In the genomic region with DNA sequence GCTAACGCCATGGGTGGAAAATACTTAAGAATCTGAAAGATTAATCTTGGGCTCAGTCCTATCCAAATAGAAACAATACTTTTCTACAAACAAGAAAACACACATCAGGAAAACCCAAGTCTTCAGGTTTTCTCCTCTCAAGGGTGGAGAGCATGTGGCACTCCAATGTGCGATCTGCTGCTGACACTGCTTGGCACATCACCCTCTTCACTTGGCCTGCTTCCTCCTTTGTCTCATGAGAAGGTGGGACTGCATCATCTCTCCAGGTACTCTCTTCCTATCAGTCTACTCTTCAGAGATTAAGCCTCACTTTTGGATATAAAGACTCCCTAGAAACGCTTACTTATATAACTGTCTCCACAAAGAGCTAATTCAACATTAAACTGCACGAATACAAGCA, we compare ENCODE assay signal across 23 cellular contexts. TPM values are rescaled to one million over a fixed set of nuclear protein-coding genes. Genes with fewer than 3 reads are reported as not detected.
DNase-seq lines count a peak whose midpoint lies in the region; ATAC-seq, FAIRE-seq and TF ChIP-seq lines count a peak whose summit lies in the region.
"Had no signal": no experiment of that assay in that cellular context is flagged by ENCODE, and none has a peak within 500 bp of the region (broad histone marks: within the 10 kb centered on the region; RNA-seq: fewer than 3 reads in every experiment).

No MANE protein-coding gene starts in this region.

- peak overlapping the region; percentile 6 to 27 for H3K27ac Mint-ChIP-seq in natural killer cell
- no peak overlapping the region for H3K27ac Mint-ChIP-seq in natural killer cell treated with Interleukin-12 subunit alpha and Interleukin-12 subunit beta and Interleukin-15 and Interleukin-18, amount 100 ng/mL, for 72 hours
- H3K27ac Mint-ChIP-seq in activated T-helper 17 cell treated with anti-CD3 and anti-CD28 coated beads, Interleukin-2, amount 50 U/mL, for 72 hours = peak overlapping the region; percentile 0

- no peak overlapping the region for H2BK5ac ChIP-seq in mesenchymal stem cell (ENCODE audit: low read depth, low read length, poor library complexity, severe bottlenecking)

- no peak overlapping the region for H4K91ac ChIP-seq in mesenchymal stem cell (ENCODE audit: low read length)

- no peak overlapping the region for H3K4ac ChIP-seq in mesenchymal stem cell (ENCODE audit: low read depth in 1 of 2, low read length in 2 of 2)

- H3K14ac ChIP-seq in mesenchymal stem cell (ENCODE audit: low read length in 2 of 2) = no peak overlapping the region

- H3K4me3 Mint-ChIP-seq in natural killer cell = no peak overlapping the region
- no peak overlapping the region for H3K4me3 Mint-ChIP-seq in natural killer cell treated with Interleukin-12 subunit alpha and Interleukin-12 subunit beta and Interleukin-15 and Interleukin-18, amount 100 ng/mL, for 72 hours
- no peak overlapping the region for H3K4me3 Mint-ChIP-seq in activated T-helper 17 cell treated with anti-CD3 and anti-CD28 coated beads, Interleukin-2, amount 50 U/mL, for 72 hours
- H3K4me3 Mint-ChIP-seq: CD14-positive monocyte had no signal

- intact Hi-C loops in natural killer cell (cut with micrococcal nuclease) = no loop called here

- H2BK15ac ChIP-seq in mesenchymal stem cell (ENCODE audit: low read depth, poor library complexity, severe bottlenecking) = no peak overlapping the region

- H2AFZ ChIP-seq in mesenchymal stem cell (ENCODE audit: low read depth, low read length) = no peak overlapping the region

- no peaks in the 10 kb centered on the region for H3K27me3 ChIP-seq in mesenchymal stem cell (ENCODE audit: control insufficient read depth in 1 of 2, insufficient read depth in 1 of 2, low read length in 2 of 2)

- no peak overlapping the region for H3K23ac ChIP-seq in mesenchymal stem cell (ENCODE audit: low read length in 2 of 2)

- ATAC-seq in natural killer cell (no peak), GM18907 (IDR thresholded peaks at IDR 0.05; ENCODE audit: unreplicated experiment) (no peak)
- ATAC-seq in natural killer cell treated with Interleukin-12 subunit alpha and Interleukin-12 subunit beta and Interleukin-15 and Interleukin-18, amount 100 ng/mL, for 72 hours = no peak
- no peak for ATAC-seq in activated T-helper 17 cell treated with anti-CD3 and anti-CD28 coated beads, Interleukin-2, amount 50 U/mL, for 72 hours (replicated peaks)
- ATAC-seq: PC-3 had no signal

- no peak overlapping the region for H2BK12ac ChIP-seq in mesenchymal stem cell (ENCODE audit: low read length in 2 of 2)

- H3K9ac ChIP-seq in mesenchymal stem cell (ENCODE audit: low read length) = no peak overlapping the region
- H3K9ac ChIP-seq: SK-N-SH had no signal

- H2AK5ac ChIP-seq in mesenchymal stem cell (ENCODE audit: low read length, severe bottlenecking) = no peak overlapping the region

- H3K4me1 Mint-ChIP-seq in natural killer cell = peaks cover 52 to 57% of the 10 kb centered on the region in 2 donors
- H3K4me1 Mint-ChIP-seq in natural killer cell treated with Interleukin-12 subunit alpha and Interleukin-12 subunit beta and Interleukin-15 and Interleukin-18, amount 100 ng/mL, for 72 hours (ENCODE audit: low read depth in 2 of 2) = peaks cover 39 to 49% of the 10 kb centered on the region in 2 donors
- H3K4me1 Mint-ChIP-seq in activated T-helper 17 cell treated with anti-CD3 and anti-CD28 coated beads, Interleukin-2, amount 50 U/mL, for 72 hours = peaks cover 35% of the 10 kb centered on the region

- peaks cover 2 to 13% of the 10 kb centered on the region in 2 experiments for H3K36me3 ChIP-seq in mesenchymal stem cell (ENCODE audit: control insufficient read depth in 1 of 2, insufficient read depth in 2 of 2, low read depth in 1 of 2, low read length in 2 of 2)

- no peak overlapping the region for H3K4me3 ChIP-seq in mesenchymal stem cell (ENCODE audit: insufficient read depth in 1 of 2, low read depth in 1 of 2, low read length in 2 of 2)

- over 99% methylated on average over 4 of the region's 4 CpGs for WGBS in mesenchymal stem cell

- DNase-seq in natural killer cell (no peak), mesenchymal stem cell (no peak), RKO (ENCODE audit: low spot score) (no peak), RCC 7860 (ENCODE audit: low spot score) (no peak)
- DNase-seq in natural killer cell treated with Interleukin-12 subunit alpha and Interleukin-12 subunit beta and Interleukin-15 and Interleukin-18, amount 100 ng/mL, for 72 hours (ENCODE audit: low spot score) = no peak
- DNase-seq: ACHN, AML-193, Caco-2, DMS153, EL, HCEC 1CT, KBM-7, NCI-H1436, NCI-H2029, NCI-H2171, NCI-H446, NCI-H69, PC-3, SK-N-SH had no signal

- peaks cover 13% of the 10 kb centered on the region for H3K79me1 ChIP-seq in mesenchymal stem cell (replicated peaks; ENCODE audit: low read length, poor library complexity, severe bottlenecking)

- H3K27me3 Mint-ChIP-seq in natural killer cell (ENCODE audit: low read depth in 2 of 2) = no peaks in the 10 kb centered on the region
- H3K27me3 Mint-ChIP-seq in natural killer cell treated with Interleukin-12 subunit alpha and Interleukin-12 subunit beta and Interleukin-15 and Interleukin-18, amount 100 ng/mL, for 72 hours = no peaks in the 10 kb centered on the region
- H3K27me3 Mint-ChIP-seq in activated T-helper 17 cell treated with anti-CD3 and anti-CD28 coated beads, Interleukin-2, amount 50 U/mL, for 72 hours = no peaks in the 10 kb centered on the region

- H3K9me3 ChIP-seq in mesenchymal stem cell (ENCODE audit: control insufficient read depth, low read length) = no peaks in the 10 kb centered on the region
- H3K9me3 ChIP-seq: Caco-2, SK-N-SH had no signal

- TF ChIP-seq CTCF in natural killer cell (IDR thresholded peaks at IDR 0.05) = no peak

- no peak overlapping the region for H3K4me2 ChIP-seq in mesenchymal stem cell (ENCODE audit: low read length, poor library complexity, severe bottlenecking)
- H3K4me2 ChIP-seq: SK-N-SH had no signal

- H3K18ac ChIP-seq in mesenchymal stem cell (ENCODE audit: low read depth in 1 of 2, low read length in 2 of 2) = no peak overlapping the region

- FAIRE-seq in RCC 7860 (lab: Jason Lieb, UNC) = no peak
- FAIRE-seq: GM19239 had no signal

- no peak overlapping the region for H3K27ac ChIP-seq in mesenchymal stem cell (ENCODE audit: low read length, poor library complexity, severe bottlenecking)

- peak overlapping the region; percentile 69 for H4K8ac ChIP-seq in mesenchymal stem cell (ENCODE audit: low read length)

- H3K36me3 Mint-ChIP-seq in natural killer cell = no peaks in the 10 kb centered on the region
- no peaks in the 10 kb centered on the region for H3K36me3 Mint-ChIP-seq in natural killer cell treated with Interleukin-12 subunit alpha and Interleukin-12 subunit beta and Interleukin-15 and Interleukin-18, amount 100 ng/mL, for 72 hours
- H3K36me3 Mint-ChIP-seq in activated T-helper 17 cell treated with anti-CD3 and anti-CD28 coated beads, Interleukin-2, amount 50 U/mL, for 72 hours (ENCODE audit: low read depth) = peaks cover 61% of the 10 kb centered on the region

- H2BK120ac ChIP-seq in mesenchymal stem cell (ENCODE audit: low read depth, low read length) = no peak overlapping the region

- no peaks in the 10 kb centered on the region for H3K9me3 Mint-ChIP-seq in natural killer cell
- no peaks in the 10 kb centered on the region for H3K9me3 Mint-ChIP-seq in natural killer cell treated with Interleukin-12 subunit alpha and Interleukin-12 subunit beta and Interleukin-15 and Interleukin-18, amount 100 ng/mL, for 72 hours
- no peaks in the 10 kb centered on the region for H3K9me3 Mint-ChIP-seq in activated T-helper 17 cell treated with anti-CD3 and anti-CD28 coated beads, Interleukin-2, amount 50 U/mL, for 72 hours
- H3K9me3 Mint-ChIP-seq: CD14-positive monocyte had no signal

- H3K4me1 ChIP-seq in mesenchymal stem cell (ENCODE audit: control insufficient read depth, insufficient read depth, low read depth, low read length) = peaks cover 11% of the 10 kb centered on the region

RNA-seq across cellular contexts. Expression of gene HDLBP, which starts 26.4 kb away (rescaled TPM):
- total RNA-seq in natural killer cell = 100 to 1,000 TPM; 170 to 200 (median 177) TPM
- total RNA-seq in natural killer cell treated with Interleukin-12 subunit alpha and Interleukin-12 subunit beta and Interleukin-15 and Interleukin-18, amount 100 ng/mL, for 72 hours = 100 to 1,000 TPM; 295 to 479 TPM
- total RNA-seq in activated T-helper 17 cell treated with anti-CD3 and anti-CD28 coated beads, Interleukin-2, amount 50 U/mL, for 72 hours = 100 to 1,000 TPM; 303 to 319 TPM
- 768 TPM for polyA plus RNA-seq in mesenchymal stem cell (2013, experiment 1 of 2)
- polyA plus RNA-seq in mesenchymal stem cell (2013, experiment 2 of 2) = 740 TPM

RNA-seq across cellular contexts. Expression of gene SEPTIN2, which starts 26.7 kb away (rescaled TPM):
- 100 to 1,000 TPM; 275 to 315 (median 275) TPM for total RNA-seq in natural killer cell
- 100 to 1,000 TPM; 246 to 264 TPM for total RNA-seq in natural killer cell treated with Interleukin-12 subunit alpha and Interleukin-12 subunit beta and Interleukin-15 and Interleukin-18, amount 100 ng/mL, for 72 hours
- 100 to 1,000 TPM; 180 to 230 TPM for total RNA-seq in activated T-helper 17 cell treated with anti-CD3 and anti-CD28 coated beads, Interleukin-2, amount 50 U/mL, for 72 hours
- polyA plus RNA-seq in mesenchymal stem cell (2013, experiment 1 of 2) = 369 TPM
- polyA plus RNA-seq in mesenchymal stem cell (2013, experiment 2 of 2) = 372 TPM

Comparison
In these comparisons a context has a peak if more than half of its experiments do, and no peak if none do; other contexts are left out.
1. H3K27ac Mint-ChIP-seq: peak in natural killer cell (2 of 2) and activated T-helper 17 cell treated with anti-CD3 and anti-CD28 coated beads, Interleukin-2, amount 50 U/mL, for 72 hours (single experiment); none in natural killer cell treated with Interleukin-12 subunit alpha and Interleukin-12 subunit beta and Interleukin-15 and Interleukin-18, amount 100 ng/mL, for 72 hours (0 of 2).